In genomic region chr6:49409951-49410542, GRCh38 we compare ENCODE assay signal across 8 cellular contexts. TPM values are rescaled to one million over a fixed set of nuclear protein-coding genes. Genes with fewer than 3 reads are reported as not detected.
DNase-seq lines count a peak whose midpoint lies in the region; ATAC-seq, FAIRE-seq and TF ChIP-seq lines count a peak whose summit lies in the region.

No MANE protein-coding gene starts in this region.

- H3K4me2 ChIP-seq in osteoblast (ENCODE audit: insufficient read depth, low read length), result peak overlapping the region; percentile 59

- H4K20me1 ChIP-seq in osteoblast (ENCODE audit: insufficient read depth, low read length), result no peaks in the 10 kb centered on the region

- no peak overlapping the region for H3K4me3 Mint-ChIP-seq in activated T-helper 17 cell treated with anti-CD3 and anti-CD28 coated beads, Interleukin-2, amount 50 U/mL, for 72 hours

- H3K4me1 ChIP-seq in foreskin keratinocyte, result peaks cover 4% of the 10 kb centered on the region
- peaks cover 6% of the 10 kb centered on the region for H3K4me1 ChIP-seq in osteoblast (ENCODE audit: insufficient read depth, low read length)

- TF ChIP-seq CTCF in LNCaP clone FGC (IDR thresholded peaks at IDR 0.05; ENCODE audit: control insufficient read depth, extremely low read depth, insufficient read depth), result peak; percentile 86
- TF ChIP-seq CTCF in foreskin keratinocyte (conservative IDR thresholded peaks at IDR 0.05), result peak; percentile 92
- TF ChIP-seq CTCF in osteoblast (IDR thresholded peaks at IDR 0.05; ENCODE audit: extremely low read depth, low read depth, low read length), result peak; percentile 90

- H3K27me3 ChIP-seq in foreskin keratinocyte (no peaks in the 10 kb centered on the region), osteoblast (ENCODE audit: insufficient read depth, low read length) (no peaks in the 10 kb centered on the region)

- peak overlapping the region; percentile 80 for H2AFZ ChIP-seq in osteoblast (ENCODE audit: low read length)

- H3K9me3 ChIP-seq in osteoblast (ENCODE audit: low read depth, low read length), result no peaks in the 10 kb centered on the region

- DNase-seq in GM03348 (ENCODE audit: low spot score) (peak; percentile 66), GOT3 (lab: John Stamatoyannopoulos, UW) (peak; percentile 44), LNCaP clone FGC (ENCODE audit: low read depth) (peak; percentile 48), RKO (ENCODE audit: low spot score) (peak; percentile 74), foreskin keratinocyte (peak; percentile 40 to 69), osteoblast (ENCODE audit: insufficient read length, low spot score, missing footprints) (peak; percentile 65), urothelium cell line (ENCODE audit: low spot score) (peak; percentile 72)

- peaks cover 12% of the 10 kb centered on the region for H3K27me3 Mint-ChIP-seq in activated T-helper 17 cell treated with anti-CD3 and anti-CD28 coated beads, Interleukin-2, amount 50 U/mL, for 72 hours

- H3K27ac ChIP-seq in foreskin keratinocyte, result peak overlapping the region; percentile 4
- no peak overlapping the region for H3K27ac ChIP-seq in osteoblast (ENCODE audit: low read depth, low read length)

- H3K79me2 ChIP-seq in osteoblast (ENCODE audit: insufficient read depth, low read length), result no peaks in the 10 kb centered on the region

- H3K4me3 ChIP-seq in LNCaP clone FGC (ENCODE audit: low read depth, low read length) (no peak overlapping the region), osteoblast (ENCODE audit: insufficient read depth, low read length) (peak overlapping the region; percentile 24)

- peak; percentile 61 for ATAC-seq in activated T-helper 17 cell treated with anti-CD3 and anti-CD28 coated beads, Interleukin-2, amount 50 U/mL, for 72 hours (replicated peaks)
- ATAC-seq in foreskin keratinocyte, result peak; percentile 80

- no peaks in the 10 kb centered on the region for H3K4me1 Mint-ChIP-seq in activated T-helper 17 cell treated with anti-CD3 and anti-CD28 coated beads, Interleukin-2, amount 50 U/mL, for 72 hours

- H3K9me3 Mint-ChIP-seq in activated T-helper 17 cell treated with anti-CD3 and anti-CD28 coated beads, Interleukin-2, amount 50 U/mL, for 72 hours, result no peaks in the 10 kb centered on the region

- H3K36me3 ChIP-seq in osteoblast (ENCODE audit: insufficient read depth, low read length), result no peaks in the 10 kb centered on the region

- H3K27ac Mint-ChIP-seq in activated T-helper 17 cell treated with anti-CD3 and anti-CD28 coated beads, Interleukin-2, amount 50 U/mL, for 72 hours, result no peak overlapping the region

- H3K36me3 Mint-ChIP-seq in activated T-helper 17 cell treated with anti-CD3 and anti-CD28 coated beads, Interleukin-2, amount 50 U/mL, for 72 hours (ENCODE audit: low read depth), result no peaks in the 10 kb centered on the region

- FAIRE-seq in urothelium cell line (lab: Jason Lieb, UNC), result no peak

RNA-seq across cellular contexts. Expression of gene MMUT, which starts 53.0 kb away (rescaled TPM):
- total RNA-seq in activated T-helper 17 cell treated with anti-CD3 and anti-CD28 coated beads, Interleukin-2, amount 50 U/mL, for 72 hours, result 10 to 100 TPM; 19.6 to 19.8 TPM
- 13.7 and 16.2 TPM in 2 replicates for total RNA-seq in foreskin keratinocyte
- 6.2 and 8.6 TPM in 2 replicates for polyA plus RNA-seq in foreskin keratinocyte
- total RNA-seq in osteoblast, result 16.2 and 16.6 TPM in 2 replicates

RNA-seq across cellular contexts. Expression of gene CENPQ, which starts 53.1 kb away (rescaled TPM):
- total RNA-seq in activated T-helper 17 cell treated with anti-CD3 and anti-CD28 coated beads, Interleukin-2, amount 50 U/mL, for 72 hours, result 10 to 100 TPM; 12.0 to 19.0 TPM
- total RNA-seq in foreskin keratinocyte (12.2 and 17.4 TPM in 2 replicates), osteoblast (4.7 and 5.1 TPM in 2 replicates)
- 8.9 and 11.3 TPM in 2 replicates for polyA plus RNA-seq in foreskin keratinocyte
